Comparison of ENCODE assay signal across 17 cellular contexts in the genomic region with DNA sequence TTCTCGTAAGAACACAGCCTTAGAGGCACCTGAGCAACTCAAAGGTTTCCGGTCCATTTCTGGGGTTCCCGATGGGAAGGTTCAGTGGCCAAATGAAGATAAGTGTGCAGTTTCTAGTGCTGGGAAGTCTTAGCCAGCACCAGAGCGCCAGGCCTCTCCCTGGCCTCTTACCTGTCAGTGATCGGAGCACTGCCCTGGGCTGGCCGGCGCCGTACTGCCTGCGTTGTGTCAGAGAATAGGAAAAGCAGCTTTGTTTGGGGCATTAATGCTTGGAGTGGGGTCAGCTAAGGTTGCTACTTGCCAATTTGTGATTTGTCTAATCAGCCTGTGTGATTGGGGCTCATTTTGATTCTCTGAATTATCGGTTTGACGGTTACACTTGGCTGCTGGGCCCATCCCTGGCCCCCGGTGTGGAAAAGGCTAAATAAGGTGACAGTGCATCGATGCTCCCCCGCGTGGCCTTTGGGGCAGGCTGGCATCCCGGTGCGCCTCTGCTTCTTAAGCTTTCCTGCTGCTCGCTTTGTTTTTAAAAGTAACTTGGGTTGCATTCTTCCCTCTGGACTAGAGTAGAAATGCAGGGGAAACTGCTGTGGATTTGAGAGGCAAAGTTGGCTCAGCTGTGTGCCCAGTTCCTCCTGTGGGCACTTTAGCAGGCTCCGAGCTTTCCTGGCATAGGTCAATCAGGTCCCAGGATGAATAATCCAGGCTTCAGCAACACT. TPM values are rescaled to one million over a fixed set of nuclear protein-coding genes. Genes with fewer than 3 reads are reported as not detected.
DNase-seq lines count a peak whose midpoint lies in the region; ATAC-seq and TF ChIP-seq lines count a peak whose summit lies in the region.
"Had no signal": no experiment of that assay in that cellular context is flagged by ENCODE, and none has a peak within 500 bp of the region (broad histone marks: within the 10 kb centered on the region; RNA-seq: fewer than 3 reads in every experiment).

No MANE protein-coding gene starts in this region.

- peaks cover 27 to 57% of the 10 kb centered on the region in 2 donors for H3K36me3 ChIP-seq in muscle layer of duodenum (ENCODE audit: control insufficient read depth in 1 of 2, insufficient read depth in 2 of 2, low read length in 2 of 2)
- H3K36me3 ChIP-seq in aorta (ENCODE audit: control insufficient read depth in 1 of 2, insufficient read depth in 2 of 2, low read length in 1 of 2), result peaks cover 0 to 2% of the 10 kb centered on the region in 2 donors

- H3K4me1 ChIP-seq in muscle layer of duodenum (ENCODE audit: control insufficient read depth in 1 of 2, insufficient read depth in 2 of 2, low read length in 2 of 2) (peaks cover 22 to 57% of the 10 kb centered on the region in 2 donors), aorta (ENCODE audit: control insufficient read depth in 1 of 2, insufficient read depth in 2 of 2, low read length in 2 of 2) (peaks cover 0 to 3% of the 10 kb centered on the region in 2 donors)
- H3K4me1 ChIP-seq: pancreas had no signal

- H3K36me3 Mint-ChIP-seq in activated T-cell treated with anti-CD3 and anti-CD28 coated beads, Interleukin-2, amount 50 U/mL, for 24 hours (ENCODE audit: low read depth), result peaks cover 43% of the 10 kb centered on the region
- H3K36me3 Mint-ChIP-seq in brain, result peaks cover 44% of the 10 kb centered on the region
- H3K36me3 Mint-ChIP-seq: activated naive CD8-positive, alpha-beta T cell treated with anti-CD3 and anti-CD28 coated beads, Interleukin-2, amount 10 ng/mL, durations not matched to agents 7 days and 5 days had no signal

- no peaks in the 10 kb centered on the region for H3K9me3 ChIP-seq in muscle layer of duodenum (ENCODE audit: control insufficient read depth in 1 of 2, low read length in 2 of 2)
- no peaks in the 10 kb centered on the region for H3K9me3 ChIP-seq in aorta (ENCODE audit: control insufficient read depth, low read length)
- H3K9me3 ChIP-seq: pancreas had no signal

- H3K4me3 Mint-ChIP-seq in activated T-cell treated with anti-CD3 and anti-CD28 coated beads, Interleukin-2, amount 50 U/mL, for 24 hours, result no peak overlapping the region
- no peak overlapping the region for H3K4me3 Mint-ChIP-seq in brain
- H3K4me3 Mint-ChIP-seq: activated naive CD8-positive, alpha-beta T cell treated with anti-CD3 and anti-CD28 coated beads, Interleukin-2, amount 10 ng/mL, durations not matched to agents 7 days and 5 days had no signal

- no peaks in the 10 kb centered on the region for H3K27me3 Mint-ChIP-seq in activated T-cell treated with anti-CD3 and anti-CD28 coated beads, Interleukin-2, amount 50 U/mL, for 24 hours
- H3K27me3 Mint-ChIP-seq in brain, result no peaks in the 10 kb centered on the region
- H3K27me3 Mint-ChIP-seq: activated naive CD8-positive, alpha-beta T cell treated with anti-CD3 and anti-CD28 coated beads, Interleukin-2, amount 10 ng/mL, durations not matched to agents 7 days and 5 days had no signal

- H3K4me3 ChIP-seq in muscle layer of duodenum (ENCODE audit: low read depth in 1 of 2, low read length in 2 of 2), result no peak overlapping the region
- no peak overlapping the region for H3K4me3 ChIP-seq in aorta (ENCODE audit: low read length in 2 of 2)
- H3K4me3 ChIP-seq: pancreas had no signal

- intact Hi-C loops in aorta (cut with DNase I), result no loop called here

- H3K4me1 Mint-ChIP-seq in activated T-cell treated with anti-CD3 and anti-CD28 coated beads, Interleukin-2, amount 50 U/mL, for 24 hours (ENCODE audit: low read depth), result no peaks in the 10 kb centered on the region
- H3K4me1 Mint-ChIP-seq in brain, result peaks cover 45% of the 10 kb centered on the region

- peak; percentile 15 for DNase-seq in activated T-cell treated with anti-CD3 and anti-CD28 coated beads, Interleukin-2, amount 50 U/mL, for 24 hours
- DNase-seq in activated T-cell treated with anti-CD3 and anti-CD28 coated beads, Interleukin-2, amount 50 U/mL, for 1 hour, result no peak
- DNase-seq in aorta, result peak in 1 of 2 donors; percentile 65
- no peak for DNase-seq in COLO668 (lab: John Stamatoyannopoulos, UW; ENCODE audit: unreplicated experiment)
- no peak for DNase-seq in AG08395 (ENCODE audit: low spot score)
- DNase-seq: activated naive CD8-positive, alpha-beta T cell treated with anti-CD3 and anti-CD28 coated beads, Interleukin-2, amount 10 ng/mL, durations not matched to agents 7 days and 5 days; activated T-cell treated with anti-CD3 and anti-CD28 coated beads for 4 hours; NCI-H2029; NCI-H524 treated with DMSO at 0.1 percent for 48 hours; stimulated activated CD4-positive, alpha-beta T cell treated with anti-CD3 and anti-CD28 coated beads, Interleukin-12 subunit alpha, Interleukin-12 subunit beta, amount 100 ng/mL, for 4 hours had no signal

- H3K27ac Mint-ChIP-seq in activated T-cell treated with anti-CD3 and anti-CD28 coated beads, Interleukin-2, amount 50 U/mL, for 24 hours, result no peak overlapping the region
- peak overlapping the region; percentile 53 to 96 (median 74) for H3K27ac Mint-ChIP-seq in brain
- H3K27ac Mint-ChIP-seq: activated naive CD8-positive, alpha-beta T cell treated with anti-CD3 and anti-CD28 coated beads, Interleukin-2, amount 10 ng/mL, durations not matched to agents 7 days and 5 days had no signal

- 48 to 50% methylated on average over 19 of the region's 19 CpGs for WGBS in aorta, 2 donors

- peak overlapping the region; percentile 20 for H3K27ac ChIP-seq in muscle layer of duodenum (ENCODE audit: low read length)
- peak overlapping the region; percentile 3 to 76 for H3K27ac ChIP-seq in aorta (ENCODE audit: low read depth in 1 of 2, low read length in 2 of 2)
- H3K27ac ChIP-seq: pancreas had no signal

- no peak for ATAC-seq in aorta (ENCODE audit: low FRiP score)
- ATAC-seq in GM18498 (IDR thresholded peaks at IDR 0.05; ENCODE audit: unreplicated experiment), result no peak
- ATAC-seq: activated CD4-positive, CD25-positive, alpha-beta regulatory T cell treated with anti-CD3 and anti-CD28 coated beads, Interleukin-2, amount 50 U/mL, for 24 hours; pancreas had no signal

- H3K9me3 Mint-ChIP-seq in activated T-cell treated with anti-CD3 and anti-CD28 coated beads, Interleukin-2, amount 50 U/mL, for 24 hours, result no peaks in the 10 kb centered on the region
- no peaks in the 10 kb centered on the region for H3K9me3 Mint-ChIP-seq in brain
- H3K9me3 Mint-ChIP-seq: activated naive CD8-positive, alpha-beta T cell treated with anti-CD3 and anti-CD28 coated beads, Interleukin-2, amount 10 ng/mL, durations not matched to agents 7 days and 5 days had no signal

- no peaks in the 10 kb centered on the region for H3K27me3 ChIP-seq in muscle layer of duodenum (ENCODE audit: low read depth, low read length)
- no peaks in the 10 kb centered on the region for H3K27me3 ChIP-seq in aorta (ENCODE audit: control insufficient read depth in 1 of 2, insufficient read depth in 2 of 2, low read length in 1 of 2)
- H3K27me3 ChIP-seq: pancreas had no signal

- no peak for TF ChIP-seq CTCF in brain (conservative IDR thresholded peaks at IDR 0.05)

RNA-seq across cellular contexts. Expression of a gene that starts 51.8 kb away (rescaled TPM):
- polyA plus RNA-seq in brain (ENCODE audit: insufficient read depth, low read depth, low replicate concordance) (1.4 TPM), aorta (not detected)
- under 1 TPM in 1 of 2 donors, not detected in 1; 0.36 TPM for total RNA-seq in aorta
- total RNA-seq: activated naive CD8-positive, alpha-beta T cell treated with anti-CD3 and anti-CD28 coated beads, Interleukin-2, amount 10 ng/mL, durations not matched to agents 7 days and 5 days; kidney epithelial cell; M059J had no signal
